Comparison of ENCODE assay signal across 1 cellular context in genomic region chr4:186825069-186825468, GRCh38.
TF ChIP-seq lines count a peak whose summit lies in the region.

No MANE protein-coding gene starts in this region.

TF ChIP-seq in HepG2, 621 proteins besides CTCF, POLR2A, EP300 and RAD21 (continued from another document and continues in another):
- TF ChIP-seq HNF1A (IDR thresholded peaks at IDR 0.05; ENCODE audit: low read depth) (0 out of 2 replicates have a peak, but pooled peaks have one; percentile 45), HNF1A (CRISPR knock-in tag; IDR thresholded peaks at IDR 0.05; ENCODE audit: borderline replicate concordance) (no peak), RARA (CRISPR knock-in tag; IDR thresholded peaks at IDR 0.05) (peak; percentile 98), MAFK (conservative IDR thresholded peaks at IDR 0.05 in 1 of 2, IDR thresholded peaks at IDR 0.05 in 1 of 2; ENCODE audit: low read length in 2 of 2) (no peak), ZFP91 (CRISPR knock-in tag; IDR thresholded peaks at IDR 0.05; ENCODE audit: borderline replicate concordance) (no peak), ZNF33A (CRISPR knock-in tag; IDR thresholded peaks at IDR 0.05; ENCODE audit: borderline replicate concordance) (no peak), MBNL3 (CRISPR knock-in tag; conservative IDR thresholded peaks at IDR 0.05) (no peak), MAFG (CRISPR knock-in tag; IDR thresholded peaks at IDR 0.05) (no peak), NFKB2 (CRISPR knock-in tag; IDR thresholded peaks at IDR 0.05; ENCODE audit: borderline replicate concordance) (no peak), ZNF180 (CRISPR knock-in tag; IDR thresholded peaks at IDR 0.05; ENCODE audit: borderline replicate concordance, low read depth) (no peak), GPBP1L1 (CRISPR knock-in tag; IDR thresholded peaks at IDR 0.05) (no peak), NCOA2 (CRISPR knock-in tag; IDR thresholded peaks at IDR 0.05) (peak; percentile 87), WIZ (CRISPR knock-in tag; IDR thresholded peaks at IDR 0.05) (no peak), GLI4 (CRISPR knock-in tag; IDR thresholded peaks at IDR 0.05; ENCODE audit: borderline replicate concordance) (no peak), ZNF563 (CRISPR knock-in tag; IDR thresholded peaks at IDR 0.05) (no peak), ZNF24 (IDR thresholded peaks at IDR 0.05) (peak; percentile 90), ZNF75D (CRISPR knock-in tag; IDR thresholded peaks at IDR 0.05; ENCODE audit: borderline replicate concordance) (no peak), ZNF281 (CRISPR knock-in tag; IDR thresholded peaks at IDR 0.05; ENCODE audit: borderline replicate concordance) (no peak), KDM1A (CRISPR knock-in tag; IDR thresholded peaks at IDR 0.05) (peak; percentile 91; the same call in 1 of the 2 replicates), NRL (CRISPR knock-in tag; IDR thresholded peaks at IDR 0.05; ENCODE audit: borderline replicate concordance) (no peak), FOSL2 (CRISPR knock-in tag; IDR thresholded peaks at IDR 0.05) (peak; percentile 25; the same call in 1 of the 2 replicates), PPARG (CRISPR knock-in tag; conservative IDR thresholded peaks at IDR 0.05) (peak; percentile 42; the same call in 1 of the 2 replicates), ZNF124 (CRISPR knock-in tag; IDR thresholded peaks at IDR 0.05) (no peak), ZBTB8A (CRISPR knock-in tag; IDR thresholded peaks at IDR 0.05; ENCODE audit: borderline replicate concordance, low read depth) (no peak), YY1 (IDR thresholded peaks at IDR 0.05; ENCODE audit: insufficient read depth, insufficient replicate concordance, low read depth, low read length) (no peak), ZNF552 (CRISPR knock-in tag; IDR thresholded peaks at IDR 0.05; ENCODE audit: borderline replicate concordance) (no peak), EED (CRISPR knock-in tag; IDR thresholded peaks at IDR 0.05) (no peak), ZNF256 (CRISPR knock-in tag; conservative IDR thresholded peaks at IDR 0.05) (no peak), ETV5 (CRISPR knock-in tag; IDR thresholded peaks at IDR 0.05; ENCODE audit: borderline replicate concordance) (peak; percentile 52; the same call in 1 of the 2 replicates), SATB2 (CRISPR knock-in tag; IDR thresholded peaks at IDR 0.05) (peak; percentile 97), ELF1 (CRISPR knock-in tag; IDR thresholded peaks at IDR 0.05) (no peak), ZBTB7A (CRISPR knock-in tag; IDR thresholded peaks at IDR 0.05) (no peak), SAFB2 (CRISPR knock-in tag; IDR thresholded peaks at IDR 0.05; ENCODE audit: borderline replicate concordance, low read depth) (no peak), KAT2B (IDR thresholded peaks at IDR 0.05; ENCODE audit: borderline replicate concordance, low read depth, low read length) (peak; percentile 39; the same call in 1 of the 2 replicates), ZSCAN22 (CRISPR knock-in tag; IDR thresholded peaks at IDR 0.05) (no peak), CREM (IDR thresholded peaks at IDR 0.05) (peak; percentile 70), CREM (CRISPR knock-in tag; IDR thresholded peaks at IDR 0.05) (no peak), RXRB (CRISPR knock-in tag; IDR thresholded peaks at IDR 0.05; ENCODE audit: borderline replicate concordance) (peak; percentile 69; the same call in 1 of the 2 replicates), CSRNP2 (CRISPR knock-in tag; conservative IDR thresholded peaks at IDR 0.05; ENCODE audit: low read depth) (no peak), TBL1XR1 (IDR thresholded peaks at IDR 0.05; ENCODE audit: borderline replicate concordance, low read length, partially characterized antibody) (no peak), ISX (CRISPR knock-in tag; conservative IDR thresholded peaks at IDR 0.05) (no peak), MED1 (CRISPR knock-in tag; IDR thresholded peaks at IDR 0.05) (peak; percentile 70), ZNF33B (CRISPR knock-in tag; IDR thresholded peaks at IDR 0.05) (no peak), IRF2 (CRISPR knock-in tag; IDR thresholded peaks at IDR 0.05) (0 out of 2 replicates have a peak, but pooled peaks have one; percentile 21)
- TF ChIP-seq, protein P1, sequence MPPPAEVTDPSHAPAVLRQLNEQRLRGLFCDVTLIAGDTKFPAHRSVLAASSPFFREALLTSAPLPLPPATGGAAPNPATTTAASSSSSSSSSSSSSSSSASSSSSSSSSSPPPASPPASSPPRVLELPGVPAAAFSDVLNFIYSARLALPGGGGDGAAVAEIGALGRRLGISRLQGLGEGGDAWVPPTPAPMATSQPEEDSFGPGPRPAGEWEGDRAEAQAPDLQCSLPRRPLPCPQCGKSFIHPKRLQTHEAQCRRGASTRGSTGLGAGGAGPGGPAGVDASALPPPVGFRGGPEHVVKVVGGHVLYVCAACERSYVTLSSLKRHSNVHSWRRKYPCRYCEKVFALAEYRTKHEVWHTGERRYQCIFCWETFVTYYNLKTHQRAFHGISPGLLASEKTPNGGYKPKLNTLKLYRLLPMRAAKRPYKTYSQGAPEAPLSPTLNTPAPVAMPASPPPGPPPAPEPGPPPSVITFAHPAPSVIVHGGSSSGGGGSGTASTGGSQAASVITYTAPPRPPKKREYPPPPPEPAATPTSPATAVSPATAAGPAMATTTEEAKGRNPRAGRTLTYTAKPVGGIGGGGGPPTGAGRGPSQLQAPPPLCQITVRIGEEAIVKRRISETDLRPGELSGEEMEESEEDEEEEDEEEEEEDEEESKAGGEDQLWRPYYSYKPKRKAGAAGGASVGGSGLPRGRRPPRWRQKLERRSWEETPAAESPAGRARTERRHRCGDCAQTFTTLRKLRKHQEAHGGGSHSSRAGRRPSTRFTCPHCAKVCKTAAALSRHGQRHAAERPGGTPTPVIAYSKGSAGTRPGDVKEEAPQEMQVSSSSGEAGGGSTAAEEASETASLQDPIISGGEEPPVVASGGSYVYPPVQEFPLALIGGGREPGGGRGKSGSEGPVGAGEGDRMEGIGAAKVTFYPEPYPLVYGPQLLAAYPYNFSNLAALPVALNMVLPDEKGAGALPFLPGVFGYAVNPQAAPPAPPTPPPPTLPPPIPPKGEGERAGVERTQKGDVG (CRISPR knock-in tag; IDR thresholded peaks at IDR 0.05; ENCODE audit: borderline replicate concordance) = no peak
- TF ChIP-seq, protein P2, sequence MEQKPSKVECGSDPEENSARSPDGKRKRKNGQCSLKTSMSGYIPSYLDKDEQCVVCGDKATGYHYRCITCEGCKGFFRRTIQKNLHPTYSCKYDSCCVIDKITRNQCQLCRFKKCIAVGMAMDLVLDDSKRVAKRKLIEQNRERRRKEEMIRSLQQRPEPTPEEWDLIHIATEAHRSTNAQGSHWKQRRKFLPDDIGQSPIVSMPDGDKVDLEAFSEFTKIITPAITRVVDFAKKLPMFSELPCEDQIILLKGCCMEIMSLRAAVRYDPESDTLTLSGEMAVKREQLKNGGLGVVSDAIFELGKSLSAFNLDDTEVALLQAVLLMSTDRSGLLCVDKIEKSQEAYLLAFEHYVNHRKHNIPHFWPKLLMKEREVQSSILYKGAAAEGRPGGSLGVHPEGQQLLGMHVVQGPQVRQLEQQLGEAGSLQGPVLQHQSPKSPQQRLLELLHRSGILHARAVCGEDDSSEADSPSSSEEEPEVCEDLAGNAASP (CRISPR knock-in tag; IDR thresholded peaks at IDR 0.05; ENCODE audit: borderline replicate concordance) = no peak
- TF ChIP-seq, protein P3, sequence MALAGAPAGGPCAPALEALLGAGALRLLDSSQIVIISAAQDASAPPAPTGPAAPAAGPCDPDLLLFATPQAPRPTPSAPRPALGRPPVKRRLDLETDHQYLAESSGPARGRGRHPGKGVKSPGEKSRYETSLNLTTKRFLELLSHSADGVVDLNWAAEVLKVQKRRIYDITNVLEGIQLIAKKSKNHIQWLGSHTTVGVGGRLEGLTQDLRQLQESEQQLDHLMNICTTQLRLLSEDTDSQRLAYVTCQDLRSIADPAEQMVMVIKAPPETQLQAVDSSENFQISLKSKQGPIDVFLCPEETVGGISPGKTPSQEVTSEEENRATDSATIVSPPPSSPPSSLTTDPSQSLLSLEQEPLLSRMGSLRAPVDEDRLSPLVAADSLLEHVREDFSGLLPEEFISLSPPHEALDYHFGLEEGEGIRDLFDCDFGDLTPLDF (CRISPR knock-in tag; IDR thresholded peaks at IDR 0.05) = no peak
- TF ChIP-seq, protein P4, sequence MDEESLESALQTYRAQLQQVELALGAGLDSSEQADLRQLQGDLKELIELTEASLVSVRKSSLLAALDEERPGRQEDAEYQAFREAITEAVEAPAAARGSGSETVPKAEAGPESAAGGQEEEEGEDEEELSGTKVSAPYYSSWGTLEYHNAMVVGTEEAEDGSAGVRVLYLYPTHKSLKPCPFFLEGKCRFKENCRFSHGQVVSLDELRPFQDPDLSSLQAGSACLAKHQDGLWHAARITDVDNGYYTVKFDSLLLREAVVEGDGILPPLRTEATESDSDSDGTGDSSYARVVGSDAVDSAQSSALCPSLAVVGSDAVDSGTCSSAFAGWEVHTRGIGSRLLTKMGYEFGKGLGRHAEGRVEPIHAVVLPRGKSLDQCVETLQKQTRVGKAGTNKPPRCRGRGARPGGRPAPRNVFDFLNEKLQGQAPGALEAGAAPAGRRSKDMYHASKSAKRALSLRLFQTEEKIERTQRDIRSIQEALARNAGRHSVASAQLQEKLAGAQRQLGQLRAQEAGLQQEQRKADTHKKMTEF (CRISPR knock-in tag; IDR thresholded peaks at IDR 0.05) = peak; percentile 54; the same call in 1 of the 2 replicates
